Comparison of ENCODE assay signal across 7 cellular contexts in the genomic region with DNA sequence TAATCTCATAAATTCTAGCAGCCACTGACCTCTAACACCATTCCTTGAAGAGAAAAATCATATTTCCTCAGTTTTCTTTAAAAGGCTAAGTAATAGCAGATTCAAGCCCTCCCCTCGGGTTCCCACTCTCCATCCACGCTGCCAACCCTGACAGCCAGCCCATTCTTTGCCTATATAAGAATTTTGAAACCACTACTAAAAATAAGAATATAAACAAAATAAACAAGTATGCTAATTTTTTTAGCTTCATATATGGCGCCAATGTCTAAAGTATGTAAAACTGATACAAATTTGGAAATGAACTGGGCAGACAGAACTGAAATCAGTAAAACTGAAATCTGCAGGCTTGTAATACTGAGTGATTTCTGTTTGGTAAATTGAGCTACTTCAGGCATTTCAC. TPM values are rescaled to one million over a fixed set of nuclear protein-coding genes. Genes with fewer than 3 reads are reported as not detected.
"Had no signal": no experiment of that assay in that cellular context is flagged by ENCODE, and none has a peak within 500 bp of the region (broad histone marks: within the 10 kb centered on the region; RNA-seq: fewer than 3 reads in every experiment).

No MANE protein-coding gene starts in this region.

- DNase-seq: H9, HCEC 1CT, IMR-90, KBM-7 had no signal

- FAIRE-seq: H1, HTR-8/SVneo had no signal

RNA-seq across cellular contexts. Expression of a gene that starts 19.0 kb away (rescaled TPM):
- total RNA-seq: HT-29 had no signal
